In the genomic region with DNA sequence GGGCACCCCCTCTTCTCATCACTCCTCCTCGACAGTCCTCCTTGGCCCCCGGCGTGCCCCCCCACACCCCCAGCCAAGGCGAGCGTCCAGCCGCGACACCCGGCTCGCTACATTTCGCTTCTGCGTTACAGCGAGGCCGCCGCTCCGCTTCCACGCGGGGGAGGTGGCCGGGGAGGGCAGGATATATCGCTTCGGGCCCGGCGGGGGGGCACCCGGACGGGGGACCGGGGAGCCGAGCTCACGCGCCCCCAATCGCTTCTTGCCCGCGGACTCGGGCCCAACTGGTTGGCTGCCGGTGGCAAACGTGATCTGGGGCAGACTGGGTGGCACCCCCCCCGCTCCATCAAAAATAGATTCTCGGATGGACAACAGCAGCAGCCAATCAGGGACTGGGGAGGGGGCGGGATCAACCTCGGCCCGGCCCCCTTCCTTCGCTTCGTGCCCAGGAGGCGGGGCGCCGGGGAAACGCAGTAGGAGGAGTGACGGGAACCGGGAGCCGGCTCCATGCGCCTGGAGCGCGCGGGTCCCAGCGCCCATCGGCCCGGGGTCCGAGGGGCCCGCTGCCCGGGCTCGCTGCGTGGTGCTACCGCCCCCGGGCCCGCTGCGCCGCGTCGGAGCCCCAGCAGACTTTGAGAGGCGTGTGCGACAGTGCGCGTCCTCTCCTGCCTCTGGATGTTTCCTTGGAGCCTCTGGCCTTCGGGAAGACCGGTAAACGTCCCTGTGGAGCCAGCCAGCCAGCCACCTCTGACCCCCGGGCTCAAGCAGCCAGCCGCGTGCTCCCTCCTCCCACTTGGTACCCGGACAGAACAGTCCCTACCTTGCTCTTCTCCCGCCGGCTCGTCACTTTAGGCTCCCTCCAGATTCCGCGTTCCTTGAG, we compare ENCODE assay signal across 8 cellular contexts. TPM values are rescaled to one million over a fixed set of nuclear protein-coding genes. Genes with fewer than 3 reads are reported as not detected.
DNase-seq lines count a peak whose midpoint lies in the region; ATAC-seq lines count a peak whose summit lies in the region.

Gene SLC41A1 (minus strand): TSS at position 321 of the 877 bp plus-strand sequence. CDS start 2,757 bp downstream, outside the sequence.

- H3K9me3 Mint-ChIP-seq in activated CD4-positive, alpha-beta T cell treated with anti-CD3 and anti-CD28 coated beads, Interleukin-2, amount 10 ng/mL, durations not matched to agents 24 days and 14 days = no peaks in the 10 kb centered on the region

- H3K27ac ChIP-seq in cingulate gyrus (ENCODE audit: low read depth, low read length) (peak within 1 kb of the TSS; percentile 88), layer of hippocampus (ENCODE audit: low read depth, low read length) (peak within 1 kb of the TSS; percentile 94)

- H3K27me3 ChIP-seq in layer of hippocampus (ENCODE audit: control insufficient read depth, insufficient read depth, low read length) = no peaks in the 10 kb centered on the region

- H3K27me3 Mint-ChIP-seq in activated CD4-positive, alpha-beta T cell treated with anti-CD3 and anti-CD28 coated beads, Interleukin-2, amount 10 ng/mL, durations not matched to agents 24 days and 14 days = peaks cover 9% of the 10 kb centered on the region

- DNase-seq in AML-193 (lab: John Stamatoyannopoulos, UW) (peak; percentile 82), NCI-H748 (lab: John Stamatoyannopoulos, UW; ENCODE audit: unreplicated experiment) (peak; percentile 79)
- peak; percentile 95 for DNase-seq in activated CD4-positive, alpha-beta T cell treated with anti-CD3 and anti-CD28 coated beads, Interleukin-2, amount 10 ng/mL, durations not matched to agents 24 days and 14 days
- peak; percentile 70 to 87 (median 82) for DNase-seq in stimulated activated CD4-positive, alpha-beta T cell treated with anti-CD3 and anti-CD28 coated beads, Interleukin-1b, Interleukin-23, amount 100 ng/mL, for 24 hours (ENCODE audit: low read depth in 4 of 4, low spot score in 1 of 4)

- H3K36me3 Mint-ChIP-seq in activated CD4-positive, alpha-beta T cell treated with anti-CD3 and anti-CD28 coated beads, Interleukin-2, amount 10 ng/mL, durations not matched to agents 24 days and 14 days (ENCODE audit: low read depth) = peaks cover 22% of the 10 kb centered on the region

- H3K4me1 Mint-ChIP-seq in activated CD4-positive, alpha-beta T cell treated with anti-CD3 and anti-CD28 coated beads, Interleukin-2, amount 10 ng/mL, durations not matched to agents 24 days and 14 days = peaks cover 37% of the 10 kb centered on the region

- H3K4me3 Mint-ChIP-seq in activated CD4-positive, alpha-beta T cell treated with anti-CD3 and anti-CD28 coated beads, Interleukin-2, amount 10 ng/mL, durations not matched to agents 24 days and 14 days = peak within 1 kb of the TSS; percentile 95

- H3K27ac Mint-ChIP-seq in activated CD4-positive, alpha-beta T cell treated with anti-CD3 and anti-CD28 coated beads, Interleukin-2, amount 10 ng/mL, durations not matched to agents 24 days and 14 days = peak within 1 kb of the TSS; percentile 86

- ATAC-seq in GM19351 (IDR thresholded peaks at IDR 0.05; ENCODE audit: unreplicated experiment) (peak; percentile 91), HG03558 (IDR thresholded peaks at IDR 0.05; ENCODE audit: extremely low read depth, unreplicated experiment) (peak; percentile 40)

- intact Hi-C loops in activated CD4-positive, alpha-beta T cell treated with anti-CD3 and anti-CD28 coated beads, Interleukin-2, amount 10 ng/mL, durations not matched to agents 24 days and 14 days (cut with micrococcal nuclease) = loop anchor here (1.0 to 2.0 kb wide), 3 partner anchors 37 to 64 kb away; partner anchors contain the start of genes PM20D1 and RAB29

RNA-seq across cellular contexts. Expression of gene SLC41A1, which starts in this region (rescaled TPM):
- total RNA-seq in activated CD4-positive, alpha-beta T cell treated with anti-CD3 and anti-CD28 coated beads, Interleukin-2, amount 10 ng/mL, durations not matched to agents 24 days and 14 days = 29.5 and 30.1 TPM in 2 replicates

Comparison
In these comparisons a context has a peak if more than half of its experiments do, and no peak if none do; other contexts are left out.
1. Peak in every context shown above with its lines: DNase-seq, ATAC-seq and H3K27ac ChIP-seq.